Comparison of ENCODE assay signal across 18 cellular contexts in genomic region chr1:12648741-12649140, GRCh38. TPM values are rescaled to one million over a fixed set of nuclear protein-coding genes. Genes with fewer than 3 reads are reported as not detected.
A peak's percentile ranks its signal among the peaks of the same experiment; 100 is the strongest.
DNase-seq lines count a peak whose midpoint lies in the region; ATAC-seq and TF ChIP-seq lines count a peak whose summit lies in the region.
"Had no signal": no experiment of that assay in that cellular context is flagged by ENCODE, and none has a peak within 500 bp of the region (broad histone marks: within the 10 kb centered on the region; RNA-seq: fewer than 3 reads in every experiment).

No MANE protein-coding gene starts in this region.

- peaks cover 40 to 81% of the 10 kb centered on the region in 2 donors for H3K27me3 Mint-ChIP-seq in effector memory CD8-positive, alpha-beta T cell
- peaks cover 9 to 16% of the 10 kb centered on the region in 2 donors for H3K27me3 Mint-ChIP-seq in natural killer cell (ENCODE audit: low read depth in 2 of 2)
- H3K27me3 Mint-ChIP-seq in CD4-positive, alpha-beta T cell = peaks cover 29% of the 10 kb centered on the region

- H3K9me3 ChIP-seq in A673 (ENCODE audit: low read depth, low read length, poor library complexity, severe bottlenecking) = no peaks in the 10 kb centered on the region
- 0 out of 2 replicates have a peak, but pooled peaks cover 3% of the 10 kb centered on the region for H3K9me3 ChIP-seq in BLaER1
- no peaks in the 10 kb centered on the region for H3K9me3 ChIP-seq in CD4-positive, alpha-beta T cell (ENCODE audit: control insufficient read depth, low read length)
- H3K9me3 ChIP-seq: HAP-1 had no signal

- H3K4me1 ChIP-seq in A673 (ENCODE audit: insufficient read depth, low read length, poor library complexity, severe bottlenecking) = peaks cover 4% of the 10 kb centered on the region
- peaks cover 12% of the 10 kb centered on the region for H3K4me1 ChIP-seq in BLaER1
- H3K4me1 ChIP-seq: HAP-1 had no signal

- H3K27ac ChIP-seq in A673 (ENCODE audit: low read depth, low read length, poor library complexity, severe bottlenecking) = peak overlapping the region; percentile 85
- no peak overlapping the region for H3K27ac ChIP-seq in BLaER1
- H3K27ac ChIP-seq in CD4-positive, alpha-beta T cell (ENCODE audit: low read depth, low read length) = no peak overlapping the region

- H3K4me3 ChIP-seq in A673 (ENCODE audit: low read depth, low read length, poor library complexity, severe bottlenecking) (no peak overlapping the region), BLaER1 (no peak overlapping the region)
- H3K4me3 ChIP-seq: HAP-1 had no signal

- H3K27me3 ChIP-seq in A673 (replicated peaks; ENCODE audit: insufficient read depth, low read depth, low read length, poor library complexity) = no peaks in the 10 kb centered on the region
- no peaks in the 10 kb centered on the region for H3K27me3 ChIP-seq in BLaER1
- H3K27me3 ChIP-seq in CD4-positive, alpha-beta T cell (ENCODE audit: control insufficient read depth, insufficient read depth, low read length) = peaks cover 5% of the 10 kb centered on the region

- no peak for DNase-seq in A673 (ENCODE audit: low spot score)
- no peak for DNase-seq in effector memory CD8-positive, alpha-beta T cell
- DNase-seq in natural killer cell = no peak
- DNase-seq in CD4-positive, alpha-beta T cell = no peak
- DNase-seq in COLO668 (lab: John Stamatoyannopoulos, UW; ENCODE audit: unreplicated experiment) = no peak
- no peak for DNase-seq in C1 segment of cervical spinal cord (lab: John Stamatoyannopoulos, UW)
- DNase-seq: AML-193; CD8-positive, alpha-beta memory T cell; DMS153; DMS79; GDM1; KBM-7 had no signal

- BruUV-seq in A673 (replicated peaks; lab: Mats Ljungman, UMichigan) = no TSS peak

- intact Hi-C loops in A673 (cut with micrococcal nuclease; ENCODE audit: unreplicated experiment) = no loop called here
- intact Hi-C loops in natural killer cell (cut with micrococcal nuclease) = no loop called here
- intact Hi-C loops in CD4-positive, alpha-beta T cell (cut with DNase I, micrococcal nuclease) = no loop called here

- no peak overlapping the region for H3K9ac ChIP-seq in BLaER1

- POLR2A ChIA-PET in A673 (lab: Charles Lee; ENCODE audit: low non-redundant PET) = no interaction called here
- POLR2A ChIA-PET in CD4-positive, alpha-beta T cell (lab: Charles Lee) = no interaction called here

- 0 out of 2 replicates have a peak overlapping the region, but pooled peaks have one; percentile 7 for H3K4me2 ChIP-seq in BLaER1

- no peaks in the 10 kb centered on the region for H3K4me1 Mint-ChIP-seq in effector memory CD8-positive, alpha-beta T cell (ENCODE audit: low read depth in 2 of 2)
- H3K4me1 Mint-ChIP-seq in natural killer cell = peaks cover 7 to 8% of the 10 kb centered on the region in 2 donors
- H3K4me1 Mint-ChIP-seq in CD4-positive, alpha-beta T cell (ENCODE audit: low read depth) = no peaks in the 10 kb centered on the region
- H3K4me1 Mint-ChIP-seq: CD8-positive, alpha-beta memory T cell; IgD-negative memory B cell had no signal

- H3K36me3 ChIP-seq in A673 (ENCODE audit: insufficient read depth, low read length, poor library complexity, severe bottlenecking) (no peaks in the 10 kb centered on the region), BLaER1 (no peaks in the 10 kb centered on the region)
- H3K36me3 ChIP-seq: HAP-1 had no signal

- no peaks in the 10 kb centered on the region for H3K36me3 Mint-ChIP-seq in effector memory CD8-positive, alpha-beta T cell (ENCODE audit: insufficient read depth)
- H3K36me3 Mint-ChIP-seq in natural killer cell = no peaks in the 10 kb centered on the region
- H3K36me3 Mint-ChIP-seq in CD4-positive, alpha-beta T cell (ENCODE audit: low read depth) = no peaks in the 10 kb centered on the region
- H3K36me3 Mint-ChIP-seq: CD8-positive, alpha-beta memory T cell; IgD-negative memory B cell had no signal

- ATAC-seq in effector memory CD8-positive, alpha-beta T cell (replicated peaks) = peak; percentile 8
- peak; percentile 61 to 95 (median 89) for ATAC-seq in natural killer cell
- ATAC-seq in CD4-positive, alpha-beta T cell (ENCODE audit: poor library complexity) = no peak
- ATAC-seq: HepG2 had no signal

- TF ChIP-seq CTCF in A673 (conservative IDR thresholded peaks at IDR 0.05; ENCODE audit: low read depth, low read length) (no peak), natural killer cell (IDR thresholded peaks at IDR 0.05) (no peak)
- no peak for TF ChIP-seq CTCF in CD4-positive, alpha-beta T cell (IDR thresholded peaks at IDR 0.05)

- peak overlapping the region in 1 of 2 donors; percentile 35 for H3K27ac Mint-ChIP-seq in effector memory CD8-positive, alpha-beta T cell
- peak overlapping the region; percentile 24 to 61 for H3K27ac Mint-ChIP-seq in natural killer cell
- no peak overlapping the region for H3K27ac Mint-ChIP-seq in CD4-positive, alpha-beta T cell
- H3K27ac Mint-ChIP-seq: CD8-positive, alpha-beta memory T cell; IgD-negative memory B cell had no signal

- CTCF ChIA-PET in A673 (lab: Charles Lee) = interaction anchor here (0.5 kb wide), 1 partner anchor 11 kb away, joined by 5 read pairs; no protein-coding TSS in a partner anchor
- CTCF ChIA-PET in CD4-positive, alpha-beta T cell (lab: Charles Lee) = no interaction called here

- no peaks in the 10 kb centered on the region for H4K20me1 ChIP-seq in BLaER1

- H3K4me3 Mint-ChIP-seq in effector memory CD8-positive, alpha-beta T cell = no peak overlapping the region
- H3K4me3 Mint-ChIP-seq in natural killer cell = peak overlapping the region; percentile 29
- no peak overlapping the region for H3K4me3 Mint-ChIP-seq in CD4-positive, alpha-beta T cell
- H3K4me3 Mint-ChIP-seq: CD8-positive, alpha-beta memory T cell; IgD-negative memory B cell had no signal

- H3K9me3 Mint-ChIP-seq in effector memory CD8-positive, alpha-beta T cell = no peaks in the 10 kb centered on the region
- no peaks in the 10 kb centered on the region for H3K9me3 Mint-ChIP-seq in natural killer cell
- H3K9me3 Mint-ChIP-seq in CD4-positive, alpha-beta T cell = no peaks in the 10 kb centered on the region

RNA-seq across cellular contexts. Expression of gene AADACL4, which starts 4.9 kb away (rescaled TPM):
- total RNA-seq in A673 (2021) (0.43 TPM in 1 of 2 replicates, not detected in the other), natural killer cell (not detected)
- not detected for total RNA-seq in CD4-positive, alpha-beta T cell
- total RNA-seq: CD8-positive, alpha-beta memory T cell; Daoy; H4; HepG2 had no signal

RNA-seq across cellular contexts. Expression of gene DHRS3, which starts 30.7 kb away (rescaled TPM):
- total RNA-seq in A673 (2021) (2.4 TPM in 2 replicates), natural killer cell (100 to 1,000 TPM; 106 to 175 (median 153) TPM)
- 100 to 1,000 TPM; 102 to 108 TPM for total RNA-seq in CD4-positive, alpha-beta T cell

Comparison
In these comparisons a context has a peak if more than half of its experiments do, and no peak if none do; other contexts are left out.
1. RNA of gene DHRS3, which starts 30.7 kb away (total RNA-seq): 106 to 175 TPM in natural killer cell and 102 to 108 TPM in CD4-positive, alpha-beta T cell; 2.4 TPM in A673; every median in the first group is over 10 times any median in the second.